In genomic region chr2:55045685-55046221, GRCh38 we compare ENCODE assay signal across 1 cellular context.
TF ChIP-seq lines count a peak whose summit lies in the region.

No MANE protein-coding gene starts in this region.

TF ChIP-seq in WTC11, 78 proteins besides CTCF, POLR2A, EP300 and RAD21 (continued from another document):
- TF ChIP-seq EMX1 (CRISPR knock-in tag; IDR thresholded peaks at IDR 0.05) (no peak), GTF2I (CRISPR knock-in tag; conservative IDR thresholded peaks at IDR 0.05) (no peak), ZNF219 (CRISPR knock-in tag; IDR thresholded peaks at IDR 0.05; ENCODE audit: borderline replicate concordance) (no peak), ZBTB21 (CRISPR knock-in tag; IDR thresholded peaks at IDR 0.05; ENCODE audit: borderline replicate concordance) (no peak), E2F4 (CRISPR knock-in tag; IDR thresholded peaks at IDR 0.05; ENCODE audit: borderline replicate concordance, low read depth) (no peak)
- TF ChIP-seq, protein P1, sequence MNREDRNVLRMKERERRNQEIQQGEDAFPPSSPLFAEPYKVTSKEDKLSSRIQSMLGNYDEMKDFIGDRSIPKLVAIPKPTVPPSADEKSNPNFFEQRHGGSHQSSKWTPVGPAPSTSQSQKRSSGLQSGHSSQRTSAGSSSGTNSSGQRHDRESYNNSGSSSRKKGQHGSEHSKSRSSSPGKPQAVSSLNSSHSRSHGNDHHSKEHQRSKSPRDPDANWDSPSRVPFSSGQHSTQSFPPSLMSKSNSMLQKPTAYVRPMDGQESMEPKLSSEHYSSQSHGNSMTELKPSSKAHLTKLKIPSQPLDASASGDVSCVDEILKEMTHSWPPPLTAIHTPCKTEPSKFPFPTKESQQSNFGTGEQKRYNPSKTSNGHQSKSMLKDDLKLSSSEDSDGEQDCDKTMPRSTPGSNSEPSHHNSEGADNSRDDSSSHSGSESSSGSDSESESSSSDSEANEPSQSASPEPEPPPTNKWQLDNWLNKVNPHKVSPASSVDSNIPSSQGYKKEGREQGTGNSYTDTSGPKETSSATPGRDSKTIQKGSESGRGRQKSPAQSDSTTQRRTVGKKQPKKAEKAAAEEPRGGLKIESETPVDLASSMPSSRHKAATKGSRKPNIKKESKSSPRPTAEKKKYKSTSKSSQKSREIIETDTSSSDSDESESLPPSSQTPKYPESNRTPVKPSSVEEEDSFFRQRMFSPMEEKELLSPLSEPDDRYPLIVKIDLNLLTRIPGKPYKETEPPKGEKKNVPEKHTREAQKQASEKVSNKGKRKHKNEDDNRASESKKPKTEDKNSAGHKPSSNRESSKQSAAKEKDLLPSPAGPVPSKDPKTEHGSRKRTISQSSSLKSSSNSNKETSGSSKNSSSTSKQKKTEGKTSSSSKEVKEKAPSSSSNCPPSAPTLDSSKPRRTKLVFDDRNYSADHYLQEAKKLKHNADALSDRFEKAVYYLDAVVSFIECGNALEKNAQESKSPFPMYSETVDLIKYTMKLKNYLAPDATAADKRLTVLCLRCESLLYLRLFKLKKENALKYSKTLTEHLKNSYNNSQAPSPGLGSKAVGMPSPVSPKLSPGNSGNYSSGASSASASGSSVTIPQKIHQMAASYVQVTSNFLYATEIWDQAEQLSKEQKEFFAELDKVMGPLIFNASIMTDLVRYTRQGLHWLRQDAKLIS (CRISPR knock-in tag; IDR thresholded peaks at IDR 0.05; ENCODE audit: borderline replicate concordance), result no peak
- TF ChIP-seq, protein P2, sequence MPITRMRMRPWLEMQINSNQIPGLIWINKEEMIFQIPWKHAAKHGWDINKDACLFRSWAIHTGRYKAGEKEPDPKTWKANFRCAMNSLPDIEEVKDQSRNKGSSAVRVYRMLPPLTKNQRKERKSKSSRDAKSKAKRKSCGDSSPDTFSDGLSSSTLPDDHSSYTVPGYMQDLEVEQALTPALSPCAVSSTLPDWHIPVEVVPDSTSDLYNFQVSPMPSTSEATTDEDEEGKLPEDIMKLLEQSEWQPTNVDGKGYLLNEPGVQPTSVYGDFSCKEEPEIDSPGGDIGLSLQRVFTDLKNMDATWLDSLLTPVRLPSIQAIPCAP (CRISPR knock-in tag; IDR thresholded peaks at IDR 0.05), result no peak
- TF ChIP-seq, protein P3, sequence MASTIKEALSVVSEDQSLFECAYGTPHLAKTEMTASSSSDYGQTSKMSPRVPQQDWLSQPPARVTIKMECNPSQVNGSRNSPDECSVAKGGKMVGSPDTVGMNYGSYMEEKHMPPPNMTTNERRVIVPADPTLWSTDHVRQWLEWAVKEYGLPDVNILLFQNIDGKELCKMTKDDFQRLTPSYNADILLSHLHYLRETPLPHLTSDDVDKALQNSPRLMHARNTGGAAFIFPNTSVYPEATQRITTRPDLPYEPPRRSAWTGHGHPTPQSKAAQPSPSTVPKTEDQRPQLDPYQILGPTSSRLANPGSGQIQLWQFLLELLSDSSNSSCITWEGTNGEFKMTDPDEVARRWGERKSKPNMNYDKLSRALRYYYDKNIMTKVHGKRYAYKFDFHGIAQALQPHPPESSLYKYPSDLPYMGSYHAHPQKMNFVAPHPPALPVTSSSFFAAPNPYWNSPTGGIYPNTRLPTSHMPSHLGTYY (CRISPR knock-in tag; IDR thresholded peaks at IDR 0.05), result no peak
- TF ChIP-seq, protein P4, sequence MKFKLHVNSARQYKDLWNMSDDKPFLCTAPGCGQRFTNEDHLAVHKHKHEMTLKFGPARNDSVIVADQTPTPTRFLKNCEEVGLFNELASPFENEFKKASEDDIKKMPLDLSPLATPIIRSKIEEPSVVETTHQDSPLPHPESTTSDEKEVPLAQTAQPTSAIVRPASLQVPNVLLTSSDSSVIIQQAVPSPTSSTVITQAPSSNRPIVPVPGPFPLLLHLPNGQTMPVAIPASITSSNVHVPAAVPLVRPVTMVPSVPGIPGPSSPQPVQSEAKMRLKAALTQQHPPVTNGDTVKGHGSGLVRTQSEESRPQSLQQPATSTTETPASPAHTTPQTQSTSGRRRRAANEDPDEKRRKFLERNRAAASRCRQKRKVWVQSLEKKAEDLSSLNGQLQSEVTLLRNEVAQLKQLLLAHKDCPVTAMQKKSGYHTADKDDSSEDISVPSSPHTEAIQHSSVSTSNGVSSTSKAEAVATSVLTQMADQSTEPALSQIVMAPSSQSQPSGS (CRISPR knock-in tag; IDR thresholded peaks at IDR 0.05; ENCODE audit: borderline replicate concordance, low read depth), result no peak
